Comparison of ENCODE assay signal across 7 cellular contexts in the genomic region with DNA sequence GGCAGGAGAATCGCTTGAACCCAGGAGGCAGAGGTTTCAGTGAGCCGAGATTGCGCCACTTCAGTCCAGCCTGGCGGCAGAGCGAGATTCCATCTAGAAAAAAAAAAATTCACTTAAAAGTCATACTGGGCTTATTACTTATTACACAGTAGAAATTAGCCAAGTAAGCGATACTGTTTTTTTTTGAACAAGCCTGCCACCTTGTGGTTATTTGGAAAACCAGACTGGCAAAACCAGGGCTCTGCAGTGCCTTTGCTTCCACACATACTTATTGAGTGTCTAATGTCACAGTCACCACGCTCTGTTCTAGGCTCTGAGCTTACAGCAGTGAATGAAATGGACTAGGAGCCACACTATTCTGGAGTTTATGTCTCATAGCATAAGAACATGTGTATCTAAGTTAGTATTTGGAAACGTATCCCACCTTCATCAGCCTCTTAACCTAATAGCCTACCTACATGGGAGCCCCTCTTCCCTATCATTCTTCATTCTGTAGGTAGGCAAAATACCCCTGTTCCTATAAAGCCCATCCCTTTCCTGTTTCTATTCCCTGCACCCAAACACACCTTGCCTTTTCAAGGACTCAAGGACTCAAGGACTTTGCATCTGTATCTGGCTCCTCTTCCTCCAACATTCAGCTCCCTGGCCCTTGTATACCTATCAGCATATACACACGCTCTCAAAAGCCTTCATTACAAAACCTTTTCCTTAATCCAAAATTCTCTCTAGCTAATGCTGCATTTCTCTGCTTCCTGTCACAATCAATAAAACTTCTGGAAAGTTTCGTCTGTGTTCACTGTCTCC. TPM values are rescaled to one million over a fixed set of nuclear protein-coding genes. Genes with fewer than 3 reads are reported as not detected.
DNase-seq lines count a peak whose midpoint lies in the region; ATAC-seq and TF ChIP-seq lines count a peak whose summit lies in the region.

No MANE protein-coding gene starts in this region.

- H3K4me3 Mint-ChIP-seq in naive B cell: no peak overlapping the region

- peak; percentile 55 to 72 for DNase-seq in HAP-1 (ENCODE audit: low spot score in 2 of 2)
- peak; percentile 80 for DNase-seq in NAMALWA (ENCODE audit: low spot score)
- DNase-seq in SHP77 (lab: John Stamatoyannopoulos, UW): peak; percentile 64 to 72
- peak; percentile 37 to 55 for DNase-seq in erythroblast (lab: John Stamatoyannopoulos, UW)
- DNase-seq in naive B cell: peak; percentile 38

- peaks cover 0 to 2% of the 10 kb centered on the region in 2 donors for H3K36me3 Mint-ChIP-seq in naive B cell

- peaks cover 6 to 14% (median 11%) of the 10 kb centered on the region in 3 donors for H3K27me3 Mint-ChIP-seq in naive B cell

- H3K4me3 ChIP-seq in HAP-1: no peak overlapping the region

- H3K4me1 ChIP-seq in HAP-1: no peaks in the 10 kb centered on the region; the same call in 1 of the 2 replicates

- no peaks in the 10 kb centered on the region for H3K4me1 Mint-ChIP-seq in naive B cell

- H3K36me3 ChIP-seq in HAP-1 (replicated peaks): no peaks in the 10 kb centered on the region

- TF ChIP-seq CTCF in GM12872 (IDR thresholded peaks at IDR 0.05; ENCODE audit: insufficient read depth, low read depth, low read length): peak; percentile 62

- H3K27ac Mint-ChIP-seq in naive B cell: peak overlapping the region in 1 of 6 donors; percentile 46

- H3K9me3 ChIP-seq in HAP-1: no peaks in the 10 kb centered on the region

- no peak for TF ChIP-seq POLR2A in erythroblast (IDR thresholded peaks at IDR 0.05; ENCODE audit: low read length)

- no peaks in the 10 kb centered on the region for H3K27me3 ChIP-seq in HAP-1 (ENCODE audit: low read depth)

- peaks cover 0 to 2% (median under 1%) of the 10 kb centered on the region in 7 donors for H3K9me3 Mint-ChIP-seq in naive B cell

- ATAC-seq in naive B cell (ENCODE audit: low read depth in 2 of 2) (peak; percentile 34 to 70), HG02970 (IDR thresholded peaks at IDR 0.05; ENCODE audit: low FRiP score, unreplicated experiment) (no peak)

- in situ Hi-C loops in HAP-1 (cut with MboI; ENCODE audit: low sequenced_read_pairs): loop anchor here (25.0 kb wide), 2 partner anchors 741 to 1041 kb away; a partner anchor contains a TSS

RNA-seq across cellular contexts. Expression of a gene that starts 13.9 kb away (rescaled TPM):
- polyA plus RNA-seq in naive B cell (ENCODE audit: low read depth in 6 of 6): 100 to 1,000 TPM in 2 of 6 donors, 10 to 100 TPM in 4; 64.4 to 149 (median 82.2) TPM
